Comparison of ENCODE assay signal across 8 cellular contexts in genomic region chr12:53268637-53269562, GRCh38. TPM values are rescaled to one million over a fixed set of nuclear protein-coding genes. Genes with fewer than 3 reads are reported as not detected.
DNase-seq lines count a peak whose midpoint lies in the region; ATAC-seq and TF ChIP-seq lines count a peak whose summit lies in the region.

No MANE protein-coding gene starts in this region.

- no peaks in the 10 kb centered on the region for H3K9me3 Mint-ChIP-seq in CD8-positive, alpha-beta T cell
- H3K9me3 Mint-ChIP-seq in chondrocyte (ENCODE audit: low read depth) = no peaks in the 10 kb centered on the region
- no peaks in the 10 kb centered on the region for H3K9me3 Mint-ChIP-seq in naive thymus-derived CD4-positive, alpha-beta T cell

- no peak for DNase-seq in CD8-positive, alpha-beta T cell
- DNase-seq in chondrocyte (ENCODE audit: low spot score) (no peak), NCI-H1048 (lab: John Stamatoyannopoulos, UW) (no peak), ecto neural progenitor cell (ENCODE audit: low spot score) (no peak)
- DNase-seq in naive thymus-derived CD4-positive, alpha-beta T cell = no peak

- H3K4me1 ChIP-seq in CD8-positive, alpha-beta T cell (ENCODE audit: insufficient read depth, low read length) = peaks cover 5% of the 10 kb centered on the region
- H3K4me1 ChIP-seq in HUES48 (ENCODE audit: control insufficient read depth, insufficient read depth, low read length) = peaks cover 4% of the 10 kb centered on the region; the same call in 1 of the 2 replicates
- peaks cover 9 to 11% of the 10 kb centered on the region in 2 donors for H3K4me1 ChIP-seq in naive thymus-derived CD4-positive, alpha-beta T cell (ENCODE audit: control insufficient read depth in 2 of 2, insufficient read depth in 2 of 2, low read length in 2 of 2)

- POLR2A ChIA-PET in CD8-positive, alpha-beta T cell (lab: Charles Lee) = interaction anchor here (1.0 to 4.6 kb wide), 9 partner anchors 15 to 109 kb away, joined by 3 to 32 read pairs (median 7); partner anchors contain the start of genes CSAD, PFDN5 and ZNF740
- POLR2A ChIA-PET in naive thymus-derived CD4-positive, alpha-beta T cell (lab: Charles Lee) = interaction anchor here (0.8 to 3.7 kb wide), 11 partner anchors 8 to 173 kb away, joined by 3 to 32 read pairs (median 5); partner anchors contain the start of genes AAAS, CSAD, ITGB7 and PFDN5

- H3K9me3 ChIP-seq in CD8-positive, alpha-beta T cell (ENCODE audit: low read length) = no peaks in the 10 kb centered on the region
- H3K9me3 ChIP-seq in HUES48 (ENCODE audit: control insufficient read depth, insufficient read depth, low read length) = no peaks in the 10 kb centered on the region
- no peaks in the 10 kb centered on the region for H3K9me3 ChIP-seq in naive thymus-derived CD4-positive, alpha-beta T cell (ENCODE audit: control insufficient read depth in 2 of 3, low read length in 3 of 3)

- no peaks in the 10 kb centered on the region for H3K27me3 ChIP-seq in CD8-positive, alpha-beta T cell (ENCODE audit: insufficient read depth, low read length)
- H3K27me3 ChIP-seq in HUES48 (ENCODE audit: control insufficient read depth, insufficient read depth, low read length) = no peaks in the 10 kb centered on the region
- H3K27me3 ChIP-seq in naive thymus-derived CD4-positive, alpha-beta T cell (ENCODE audit: control insufficient read depth in 2 of 2, insufficient read depth in 2 of 2, low read length in 2 of 2) = no peaks in the 10 kb centered on the region

- CTCF ChIA-PET in CD8-positive, alpha-beta T cell (lab: Charles Lee) = interaction anchor here (1.0 to 6.7 kb wide), 17 partner anchors 10 to 170 kb away, joined by 3 to 172 read pairs (median 15); partner anchors contain the start of genes IGFBP6, ITGB7 and PFDN5
- CTCF ChIA-PET in naive thymus-derived CD4-positive, alpha-beta T cell (lab: Charles Lee) = interaction anchor here (0.7 to 7.2 kb wide), 13 partner anchors 10 to 213 kb away, joined by 3 to 72 read pairs (median 5); partner anchors contain the start of gene ITGB7

- no peaks in the 10 kb centered on the region for H3K36me3 ChIP-seq in CD8-positive, alpha-beta T cell (ENCODE audit: insufficient read depth, low read length)
- H3K36me3 ChIP-seq in HUES48 (ENCODE audit: control insufficient read depth, insufficient read depth, low read length) = peaks cover 28% of the 10 kb centered on the region
- no peaks in the 10 kb centered on the region for H3K36me3 ChIP-seq in naive thymus-derived CD4-positive, alpha-beta T cell (ENCODE audit: control insufficient read depth in 2 of 3, insufficient read depth in 3 of 3, low read length in 3 of 3)

- peak overlapping the region; percentile 97 for H3K4me3 Mint-ChIP-seq in CD8-positive, alpha-beta T cell
- H3K4me3 Mint-ChIP-seq in chondrocyte (ENCODE audit: unreplicated experiment) = peak overlapping the region; percentile 98
- H3K4me3 Mint-ChIP-seq in naive thymus-derived CD4-positive, alpha-beta T cell = peak overlapping the region; percentile 95 to 99 (median 96)

- TF ChIP-seq CTCF in CD8-positive, alpha-beta T cell (IDR thresholded peaks at IDR 0.05) = no peak
- no peak for TF ChIP-seq CTCF in chondrocyte (IDR thresholded peaks at IDR 0.05)

- peaks cover 17% of the 10 kb centered on the region for H3K4me1 Mint-ChIP-seq in CD8-positive, alpha-beta T cell (ENCODE audit: low read depth)
- peaks cover 24% of the 10 kb centered on the region for H3K4me1 Mint-ChIP-seq in chondrocyte (ENCODE audit: low read depth)
- peaks cover 10 to 54% (median 20%) of the 10 kb centered on the region in 7 donors for H3K4me1 Mint-ChIP-seq in naive thymus-derived CD4-positive, alpha-beta T cell

- peak overlapping the region; percentile 58 for H3K9ac ChIP-seq in HUES48 (ENCODE audit: low read depth, low read length)

- no peaks in the 10 kb centered on the region for H3K27me3 Mint-ChIP-seq in CD8-positive, alpha-beta T cell (ENCODE audit: low read depth)
- no peaks in the 10 kb centered on the region for H3K27me3 Mint-ChIP-seq in chondrocyte (ENCODE audit: low read depth)
- H3K27me3 Mint-ChIP-seq in naive thymus-derived CD4-positive, alpha-beta T cell = no peaks in the 10 kb centered on the region

- no peak overlapping the region for H3K27ac ChIP-seq in CD8-positive, alpha-beta T cell (ENCODE audit: low read depth, low read length)
- H3K27ac ChIP-seq in HUES48 (ENCODE audit: low read depth, low read length) = no peak overlapping the region
- H3K27ac ChIP-seq in naive thymus-derived CD4-positive, alpha-beta T cell (ENCODE audit: low read depth, low read length) = peak overlapping the region; percentile 83

- intact Hi-C loops in CD8-positive, alpha-beta T cell (cut with DNase I, micrococcal nuclease) = loop anchor here (1.0 kb wide), 8 partner anchors 17 to 110 kb away; partner anchors contain the start of genes AAAS (in 2 of the 2), CSAD (in 2 of the 2), PFDN5 (in 2 of the 2) and ZNF740 (in 2 of the 2)
- intact Hi-C loops in naive thymus-derived CD4-positive, alpha-beta T cell (cut with micrococcal nuclease) = loop anchor here (1.0 to 2.0 kb wide), 10 partner anchors 17 to 190 kb away; partner anchors contain the start of genes AAAS (in 2 of the 2), CSAD (in 2 of the 2), PFDN5 (in 2 of the 2) and ZNF740 (in 2 of the 2)

- H3K4me3 ChIP-seq in CD8-positive, alpha-beta T cell (ENCODE audit: low read depth, low read length) = peak overlapping the region; percentile 66
- peak overlapping the region; percentile 97 for H3K4me3 ChIP-seq in HUES48 (ENCODE audit: low read depth, low read length)
- peak overlapping the region; percentile 80 for H3K4me3 ChIP-seq in naive thymus-derived CD4-positive, alpha-beta T cell (ENCODE audit: low read length)

- peak overlapping the region; percentile 94 for H3K27ac Mint-ChIP-seq in CD8-positive, alpha-beta T cell
- H3K27ac Mint-ChIP-seq in chondrocyte (ENCODE audit: unreplicated experiment) = peak overlapping the region; percentile 86
- H3K27ac Mint-ChIP-seq in naive thymus-derived CD4-positive, alpha-beta T cell = peak overlapping the region in 8 of 9 donors; percentile 81 to 98 (median 88)

- no peak for ATAC-seq in CD8-positive, alpha-beta T cell
- ATAC-seq in naive thymus-derived CD4-positive, alpha-beta T cell = no peak
- ATAC-seq in HG03196 (IDR thresholded peaks at IDR 0.05; ENCODE audit: unreplicated experiment) (no peak), HG03045 (IDR thresholded peaks at IDR 0.05; ENCODE audit: unreplicated experiment) (no peak)

- H3K36me3 Mint-ChIP-seq in CD8-positive, alpha-beta T cell = no peaks in the 10 kb centered on the region
- no peaks in the 10 kb centered on the region for H3K36me3 Mint-ChIP-seq in chondrocyte (ENCODE audit: low read depth)
- H3K36me3 Mint-ChIP-seq in naive thymus-derived CD4-positive, alpha-beta T cell = peaks cover 0 to 19% (median 0%) of the 10 kb centered on the region in 5 donors

RNA-seq across cellular contexts. Expression of gene ESPL1, which starts 0.8 kb away (rescaled TPM):
- 1 to 10 TPM in 1 of 2 experiments, under 1 TPM in 1; 0.56 to 1.7 TPM for total RNA-seq in CD8-positive, alpha-beta T cell
- 4.0 to 5.5 TPM (median 4.8 TPM) in 3 replicates for total RNA-seq in chondrocyte
- total RNA-seq in naive thymus-derived CD4-positive, alpha-beta T cell = 10 to 100 TPM in 1 of 5 experiments, 1 to 10 TPM in 2, under 1 TPM in 2; 0.08 to 65.4 (median 1.1) TPM
- polyA plus RNA-seq in naive thymus-derived CD4-positive, alpha-beta T cell = not detected

RNA-seq across cellular contexts. Expression of gene PFDN5, which starts 26.4 kb away (rescaled TPM):
- 100 to 1,000 TPM; 741 to 751 TPM for total RNA-seq in CD8-positive, alpha-beta T cell
- total RNA-seq in chondrocyte = 266 to 309 TPM (median 274 TPM) in 3 replicates
- 100 to 1,000 TPM; 323 to 785 (median 692) TPM for total RNA-seq in naive thymus-derived CD4-positive, alpha-beta T cell
- 1,000 to 10,000 TPM; 1,766 to 1,956 TPM for polyA plus RNA-seq in naive thymus-derived CD4-positive, alpha-beta T cell

RNA-seq across cellular contexts. Expression of gene MYG1, which starts 30.6 kb away (rescaled TPM):
- total RNA-seq in CD8-positive, alpha-beta T cell = 10 to 100 TPM; 24.2 to 31.4 TPM
- 44.1 to 47.0 TPM (median 47.0 TPM) in 3 replicates for total RNA-seq in chondrocyte
- 10 to 100 TPM; 38.9 to 55.9 (median 49.2) TPM for total RNA-seq in naive thymus-derived CD4-positive, alpha-beta T cell
- 10 to 100 TPM; 69.6 to 75.1 TPM for polyA plus RNA-seq in naive thymus-derived CD4-positive, alpha-beta T cell

RNA-seq across cellular contexts. Expression of gene RARG, which starts 36.9 kb away (rescaled TPM):
- 10 to 100 TPM; 16.1 to 16.5 TPM for total RNA-seq in CD8-positive, alpha-beta T cell
- 19.4 to 30.0 TPM (median 21.7 TPM) in 3 replicates for total RNA-seq in chondrocyte
- 10 to 100 TPM; 22.4 to 73.1 (median 57.4) TPM for total RNA-seq in naive thymus-derived CD4-positive, alpha-beta T cell
- polyA plus RNA-seq in naive thymus-derived CD4-positive, alpha-beta T cell = 10 to 100 TPM in 1 of 2 donors, 1 to 10 TPM in 1; 6.4 to 17.2 TPM

RNA-seq across cellular contexts. Expression of gene AAAS, which starts 52.5 kb away (rescaled TPM):
- 10 to 100 TPM; 17.0 to 21.5 TPM for total RNA-seq in CD8-positive, alpha-beta T cell
- 48.6 to 71.1 TPM (median 52.8 TPM) in 3 replicates for total RNA-seq in chondrocyte
- 10 to 100 TPM; 35.4 to 73.5 (median 69.0) TPM for total RNA-seq in naive thymus-derived CD4-positive, alpha-beta T cell
- 10 to 100 TPM; 45.9 to 58.2 TPM for polyA plus RNA-seq in naive thymus-derived CD4-positive, alpha-beta T cell
